In genomic region chr1:154627247-154628121, GRCh38 we compare ENCODE assay signal across 8 cellular contexts. TPM values are rescaled to one million over a fixed set of nuclear protein-coding genes. Genes with fewer than 3 reads are reported as not detected.
A peak's percentile ranks its signal among the peaks of the same experiment; 100 is the strongest.
DNase-seq lines count a peak whose midpoint lies in the region; ATAC-seq and TF ChIP-seq lines count a peak whose summit lies in the region.

No MANE protein-coding gene starts in this region.

- H3K4me1 ChIP-seq in left lung, result peaks cover 5 to 40% of the 10 kb centered on the region in 2 donors

- peaks cover 19% of the 10 kb centered on the region for H3K36me3 Mint-ChIP-seq in dendritic cell treated with granulocyte-macrophage colony-stimulating factor and Interleukin-4, amounts not matched to agents 40 ng/mL and 50 ng/mL, for 4 days (ENCODE audit: low read depth)

- H3K4me1 Mint-ChIP-seq in dendritic cell treated with granulocyte-macrophage colony-stimulating factor and Interleukin-4, amounts not matched to agents 40 ng/mL and 50 ng/mL, for 4 days (ENCODE audit: low read depth), result peaks cover 38% of the 10 kb centered on the region

- H3K36me3 ChIP-seq in left lung, result peaks cover 0 to under 1% of the 10 kb centered on the region in 2 donors

- intact Hi-C loops in dendritic cell treated with granulocyte-macrophage colony-stimulating factor and Interleukin-4, amounts not matched to agents 40 ng/mL and 50 ng/mL, for 4 days (cut with micrococcal nuclease), result no loop called here
- intact Hi-C loops in left lung (cut with DNase I), result no loop called here

- no peaks in the 10 kb centered on the region for H3K27me3 ChIP-seq in left lung

- peak overlapping the region; percentile 89 to 92 for H3K27ac ChIP-seq in left lung

- H3K27me3 Mint-ChIP-seq in dendritic cell treated with granulocyte-macrophage colony-stimulating factor and Interleukin-4, amounts not matched to agents 40 ng/mL and 50 ng/mL, for 4 days, result peaks cover 12% of the 10 kb centered on the region

- no peak for TF ChIP-seq CTCF in left lung (IDR thresholded peaks at IDR 0.05)

- DNase-seq in 8988T, result peak; percentile 23
- peak; percentile 97 for DNase-seq in NCI-H69 (lab: John Stamatoyannopoulos, UW)
- peak; percentile 91 to 96 for DNase-seq in activated CD4-positive, alpha-beta T cell treated with anti-CD3 and anti-CD28 coated beads, Interleukin-2, amount 50 U/mL, for 24 hours (ENCODE audit: low read depth in 1 of 2, low spot score in 1 of 2)
- DNase-seq in left lung, result peak; percentile 89 to 92
- DNase-seq in stimulated activated CD4-positive, alpha-beta T cell treated with anti-CD3 and anti-CD28 coated beads, Interleukin-1b, Interleukin-23, amount 100 ng/mL, for 48 hours, result peak; percentile 91

- peak overlapping the region; percentile 95 for H3K27ac Mint-ChIP-seq in dendritic cell treated with granulocyte-macrophage colony-stimulating factor and Interleukin-4, amounts not matched to agents 40 ng/mL and 50 ng/mL, for 4 days

- no peaks in the 10 kb centered on the region for H3K9me3 Mint-ChIP-seq in dendritic cell treated with granulocyte-macrophage colony-stimulating factor and Interleukin-4, amounts not matched to agents 40 ng/mL and 50 ng/mL, for 4 days

- peak overlapping the region; percentile 97 for H3K4me3 ChIP-seq in left lung

- H3K4me3 Mint-ChIP-seq in dendritic cell treated with granulocyte-macrophage colony-stimulating factor and Interleukin-4, amounts not matched to agents 40 ng/mL and 50 ng/mL, for 4 days, result peak overlapping the region; percentile 85

- H3K9me3 ChIP-seq in left lung, result no peaks in the 10 kb centered on the region

- ATAC-seq in GM18867 (IDR thresholded peaks at IDR 0.05; ENCODE audit: unreplicated experiment) (peak; percentile 54), HG03460 (IDR thresholded peaks at IDR 0.05; ENCODE audit: unreplicated experiment) (peak; percentile 51), left lung (peak; percentile 84)

RNA-seq across cellular contexts. Expression of gene ADAR, which starts 19.5 kb away (rescaled TPM):
- total RNA-seq in left lung, result 100 to 1,000 TPM; 168 to 197 TPM

RNA-seq across cellular contexts. Expression of gene CHRNB2, which starts 59.9 kb away (rescaled TPM):
- total RNA-seq in left lung, result under 1 TPM in 1 of 2 donors, not detected in 1; 0.09 TPM

Comparison
In these comparisons a context has a peak if more than half of its experiments do, and no peak if none do; other contexts are left out.
1. Peak in every context shown above with its lines: DNase-seq, ATAC-seq, H3K4me3 ChIP-seq and H3K27ac ChIP-seq.
2. DNase-seq: peak in every context shown above with its lines; median percentile 97 in NCI-H69; 94 in activated CD4-positive, alpha-beta T cell treated with anti-CD3 and anti-CD28 coated beads, Interleukin-2, amount 50 U/mL, for 24 hours; 91 in stimulated activated CD4-positive, alpha-beta T cell treated with anti-CD3 and anti-CD28 coated beads, Interleukin-1b, Interleukin-23, amount 100 ng/mL, for 48 hours; 90 in left lung; 23 in 8988T.